Comparison of ENCODE assay signal across 11 cellular contexts in the genomic region with DNA sequence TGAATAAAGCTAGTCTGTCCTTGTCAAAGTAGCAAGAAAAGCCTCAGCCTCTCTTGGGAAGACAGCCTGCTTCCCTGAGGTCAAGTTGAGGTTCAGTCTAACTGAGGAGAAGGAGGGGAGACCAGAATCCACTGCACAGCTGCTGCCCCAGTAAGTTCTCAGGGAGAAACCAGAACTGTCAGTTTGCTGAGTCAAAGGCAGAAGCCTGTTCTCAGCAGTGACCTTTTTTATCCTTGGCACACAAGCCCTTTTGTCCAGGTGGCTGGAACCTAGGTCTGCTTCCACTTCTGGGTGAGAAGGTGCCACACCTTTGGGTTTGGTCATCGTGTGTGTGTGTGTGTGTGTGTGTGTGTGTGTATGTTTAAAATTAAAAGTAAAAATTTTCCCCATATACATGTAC. TPM values are rescaled to one million over a fixed set of nuclear protein-coding genes. Genes with fewer than 3 reads are reported as not detected.
DNase-seq lines count a peak whose midpoint lies in the region; ATAC-seq and TF ChIP-seq lines count a peak whose summit lies in the region.
"Had no signal": no experiment of that assay in that cellular context is flagged by ENCODE, and none has a peak within 500 bp of the region (broad histone marks: within the 10 kb centered on the region; RNA-seq: fewer than 3 reads in every experiment).

No MANE protein-coding gene starts in this region.

- H3K4me1 Mint-ChIP-seq in CD4-positive, alpha-beta memory T cell = peaks cover 76 to 95% (median 88%) of the 10 kb centered on the region in 4 donors

- no peak overlapping the region for H3K4me2 ChIP-seq in PC-3 (ENCODE audit: low read length)

- H3K27ac ChIP-seq in CD4-positive, alpha-beta memory T cell (ENCODE audit: low read depth, low read length) = peak overlapping the region; percentile 68
- H3K27ac ChIP-seq in PC-3 (ENCODE audit: low read length) = peak overlapping the region; percentile 58
- H3K27ac ChIP-seq: adrenal gland, SK-N-MC had no signal

- peaks cover 0 to 3% (median 0%) of the 10 kb centered on the region in 8 donors for H3K9me3 Mint-ChIP-seq in CD4-positive, alpha-beta memory T cell

- no peak for TF ChIP-seq CTCF in PC-3 (conservative IDR thresholded peaks at IDR 0.05; ENCODE audit: low read depth, low read length)

- peak overlapping the region; percentile 86 to 99 (median 97) for H3K27ac Mint-ChIP-seq in CD4-positive, alpha-beta memory T cell

- POLR2A ChIA-PET in CD4-positive, alpha-beta memory T cell (lab: Charles Lee; ENCODE audit: partially characterized antibody) = interaction anchor here (1.0 to 20.9 kb wide), 3 partner anchors 9 to 22 kb away, joined by 4 to 327 read pairs (median 38); partner anchors contain the start of gene INPP4A
- POLR2A ChIA-PET in PC-3 (lab: Charles Lee; ENCODE audit: unreplicated experiment) = no interaction called here

- no TSS peak for BruUV-seq in PC-3 (replicated peaks; lab: Mats Ljungman, UMichigan)

- no peaks in the 10 kb centered on the region for H3K27me3 Mint-ChIP-seq in CD4-positive, alpha-beta memory T cell

- H3K4me3 ChIP-seq in CD4-positive, alpha-beta memory T cell (ENCODE audit: low read length in 2 of 2) = no peak overlapping the region
- no peak overlapping the region for H3K4me3 ChIP-seq in PC-3 (ENCODE audit: low read length)
- H3K4me3 ChIP-seq: adrenal gland, MG63, SK-N-MC had no signal

- H3F3A ChIP-seq in PC-3 (ENCODE audit: low read length, unreplicated experiment) = no peaks in the 10 kb centered on the region

- H3K9me3 ChIP-seq in CD4-positive, alpha-beta memory T cell (ENCODE audit: control insufficient read depth in 1 of 2, low read length in 2 of 2) = no peaks in the 10 kb centered on the region
- H3K9me3 ChIP-seq in PC-3 (ENCODE audit: low read length) = no peaks in the 10 kb centered on the region
- H3K9me3 ChIP-seq: adrenal gland, MG63 had no signal

- peaks cover 9 to 30% of the 10 kb centered on the region in 2 donors for H3K36me3 Mint-ChIP-seq in CD4-positive, alpha-beta memory T cell

- no peaks in the 10 kb centered on the region for H4K20me1 ChIP-seq in PC-3 (ENCODE audit: low read length)

- ATAC-seq in GM21529 (IDR thresholded peaks at IDR 0.05; ENCODE audit: unreplicated experiment) = peak; percentile 33
- peak; percentile 21; the same call in 1 of the 2 replicates for ATAC-seq in PC-3

- no peaks in the 10 kb centered on the region for H3K9me2 ChIP-seq in PC-3 (replicated peaks; ENCODE audit: low read length)

- no peaks in the 10 kb centered on the region for H3K27me3 ChIP-seq in CD4-positive, alpha-beta memory T cell (ENCODE audit: insufficient read depth, low read length)
- no peaks in the 10 kb centered on the region for H3K27me3 ChIP-seq in PC-3 (ENCODE audit: low read length)
- H3K27me3 ChIP-seq: adrenal gland, MG63 had no signal

- peaks cover 82% of the 10 kb centered on the region for H3K79me2 ChIP-seq in PC-3 (ENCODE audit: low read length)

- CTCF ChIA-PET in CD4-positive, alpha-beta memory T cell (lab: Charles Lee; ENCODE audit: partially characterized antibody) = interaction anchor here (0.6 to 1.0 kb wide), 2 partner anchors 13 to 362 kb away, joined by 3 to 5 read pairs; no protein-coding TSS in a partner anchor
- CTCF ChIA-PET in PC-3 (lab: Charles Lee) = no interaction called here

- peaks cover 98% of the 10 kb centered on the region for H3K4me1 ChIP-seq in CD4-positive, alpha-beta memory T cell (ENCODE audit: insufficient read depth, low read length)
- peaks cover 48% of the 10 kb centered on the region for H3K4me1 ChIP-seq in PC-3 (ENCODE audit: insufficient read depth, low read length)

- DNase-seq in CD4-positive, alpha-beta memory T cell = no peak
- DNase-seq in PC-3 = peak; percentile 38
- peak; percentile 35 for DNase-seq in islet precursor cell
- no peak for DNase-seq in OCI-M1 (lab: John Stamatoyannopoulos, UW)
- DNase-seq in DMS153 treated with DMSO at 0.1 percent for 48 hours (lab: John Stamatoyannopoulos, UW; ENCODE audit: unreplicated experiment) = no peak
- no peak for DNase-seq in retina
- no peak for DNase-seq in GM19238 (ENCODE audit: insufficient read length, low spot score)
- DNase-seq: MG63 had no signal

- H2AFZ ChIP-seq in PC-3 (ENCODE audit: low read length) = no peak overlapping the region

- peak overlapping the region; percentile 16; the same call in 1 of the 2 replicates for H3K9ac ChIP-seq in PC-3 (ENCODE audit: low read length)

- no peaks in the 10 kb centered on the region for H3K36me3 ChIP-seq in CD4-positive, alpha-beta memory T cell (ENCODE audit: insufficient read depth, low read length)
- H3K36me3 ChIP-seq in PC-3 (ENCODE audit: low read depth, low read length) = peaks cover 6% of the 10 kb centered on the region
- H3K36me3 ChIP-seq: adrenal gland had no signal

- peak overlapping the region in 7 of 8 donors; percentile 65 to 90 (median 81) for H3K4me3 Mint-ChIP-seq in CD4-positive, alpha-beta memory T cell

- intact Hi-C loops in CD4-positive, alpha-beta memory T cell (cut with micrococcal nuclease) = loop anchor here (5.0 kb wide), 1 partner anchor 148 kb away; the partner anchor contains the start of genes COA5 and UNC50
- intact Hi-C loops in PC-3 (cut with micrococcal nuclease) = no loop called here

RNA-seq across cellular contexts. Expression of gene INPP4A, which starts 15.1 kb away (rescaled TPM):
- 100 to 1,000 TPM; 133 TPM for total RNA-seq in CD4-positive, alpha-beta memory T cell
- 10 to 100 TPM; 30.5 to 50.7 TPM for polyA plus RNA-seq in CD4-positive, alpha-beta memory T cell
- total RNA-seq in PC-3 (2014; rRNA removed) = 23.4 and 28.6 TPM in 2 replicates

Comparison
In these comparisons a context has a peak if more than half of its experiments do, and no peak if none do; other contexts are left out.
1. DNase-seq: peak in PC-3 (single experiment) and islet precursor cell (single experiment); none in CD4-positive, alpha-beta memory T cell (0 of 5), OCI-M1 (single experiment), DMS153 treated with DMSO at 0.1 percent for 48 hours (single experiment), retina (single experiment) and GM19238 (single experiment).